19 cellular contexts compared by ENCODE assay signal in genomic region chrX:1072637-1073377, GRCh38.
DNase-seq lines count a peak whose midpoint lies in the region; ATAC-seq and TF ChIP-seq lines count a peak whose summit lies in the region.
"Had no signal": no experiment of that assay in that cellular context is flagged by ENCODE, and none has a peak within 500 bp of the region (broad histone marks: within the 10 kb centered on the region; RNA-seq: fewer than 3 reads in every experiment).

No MANE protein-coding gene starts in this region.

- TF ChIP-seq CTCF in HCT116 (IDR thresholded peaks at IDR 0.05 in 2 of 3, conservative IDR thresholded peaks at IDR 0.05 in 1 of 3; ENCODE audit: borderline replicate concordance in 1 of 3, insufficient read depth in 1 of 3, low read depth in 2 of 3, low read length in 2 of 3), result no peak
- no peak for TF ChIP-seq CTCF in WTC11 (IDR thresholded peaks at IDR 0.05)
- TF ChIP-seq CTCF in adrenal gland (IDR thresholded peaks at IDR 0.05), result no peak
- TF ChIP-seq CTCF in WERI-Rb-1 (IDR thresholded peaks at IDR 0.05; ENCODE audit: low read depth, low read length), result no peak

- TF ChIP-seq RAD21 in HCT116 (IDR thresholded peaks at IDR 0.05; ENCODE audit: low read depth), result no peak

- no peaks in the 10 kb centered on the region for H3K9me2 ChIP-seq in HCT116 (ENCODE audit: insufficient read depth)

- POLR2A ChIA-PET in HCT116 (lab: Charles Lee) (no interaction called here), WTC11 (lab: Charles Lee) (no interaction called here)

- H3K9me3 Mint-ChIP-seq in WTC11, result peaks cover 17% of the 10 kb centered on the region
- H3K9me3 Mint-ChIP-seq: CD4-positive, alpha-beta T cell had no signal

- BruUV-seq in HCT116 (replicated peaks; lab: Mats Ljungman, UMichigan), result no TSS peak

- H2AFZ ChIP-seq in HCT116 (ENCODE audit: low read depth, low read length, poor library complexity, severe bottlenecking), result no peak overlapping the region
- H2AFZ ChIP-seq: GM23248 had no signal

- RAD21 ChIA-PET in HCT116 (lab: Charles Lee; ENCODE audit: low non-redundant PET in 1 of 2, low total read pairs in 2 of 2, uncharacterized antibody in 2 of 2, unreplicated experiment in 2 of 2), result no interaction called here

- no peaks in the 10 kb centered on the region for H4K20me1 ChIP-seq in HCT116 (ENCODE audit: insufficient read depth)

- H3K79me2 ChIP-seq in HCT116 (ENCODE audit: insufficient read depth, low read length), result no peaks in the 10 kb centered on the region

- H3K27ac Mint-ChIP-seq in WTC11, result no peak overlapping the region
- H3K27ac Mint-ChIP-seq: brain; CD4-positive, alpha-beta T cell; stimulated activated effector memory CD8-positive, alpha-beta T cell treated with anti-CD3 and anti-CD28 coated beads, Interleukin-12 subunit alpha, Interleukin-12 subunit beta, amount 100 ng/mL, for 72 hours had no signal

- H3K4me1 Mint-ChIP-seq in WTC11, result peaks cover 17% of the 10 kb centered on the region

- H3K4me1 ChIP-seq in HCT116 (ENCODE audit: control insufficient read depth in 1 of 2, insufficient read depth in 2 of 2, low read length in 2 of 2) (no peaks in the 10 kb centered on the region), adrenal gland (replicated peaks in 1 of 2) (no peaks in the 10 kb centered on the region)
- H3K4me1 ChIP-seq: upper lobe of left lung had no signal

- intact Hi-C loops in HCT116 (cut with micrococcal nuclease) (no loop called here), adrenal gland (cut with DNase I) (no loop called here)

- CTCF ChIA-PET in HCT116 (lab: Charles Lee) (no interaction called here), WTC11 (lab: Charles Lee) (no interaction called here)

- H3K4me3 ChIP-seq in HCT116 (replicated peaks in 1 of 2; ENCODE audit: low read depth in 1 of 2, low read length in 2 of 2) (peak overlapping the region; percentile 17 to 23; a peak in 3 of 4 replicates), adrenal gland (no peak overlapping the region), WERI-Rb-1 (ENCODE audit: low read depth, low read length) (no peak overlapping the region)
- H3K4me3 ChIP-seq: GM23248, ovary, upper lobe of left lung had no signal

- ATAC-seq in HCT116, result peak; percentile 86
- no peak for ATAC-seq in WTC11
- ATAC-seq: left colon; stimulated activated effector memory CD8-positive, alpha-beta T cell treated with anti-CD3 and anti-CD28 coated beads, Interleukin-12 subunit alpha, Interleukin-12 subunit beta, amount 100 ng/mL, for 72 hours had no signal

- H3K27me3 ChIP-seq in HCT116 (ENCODE audit: insufficient read depth, low read length) (no peaks in the 10 kb centered on the region), adrenal gland (no peaks in the 10 kb centered on the region), WERI-Rb-1 (ENCODE audit: insufficient read depth, low read depth, severe bottlenecking) (peaks cover 52% of the 10 kb centered on the region)
- H3K27me3 ChIP-seq: ovary, upper lobe of left lung had no signal

- no peak overlapping the region for H3K9ac ChIP-seq in HCT116 (ENCODE audit: low read length)
- H3K9ac ChIP-seq: GM23248 had no signal

- no peak overlapping the region for H3K4me3 Mint-ChIP-seq in WTC11
- H3K4me3 Mint-ChIP-seq: brain; CD4-positive, alpha-beta T cell; stimulated activated effector memory CD8-positive, alpha-beta T cell treated with anti-CD3 and anti-CD28 coated beads, Interleukin-12 subunit alpha, Interleukin-12 subunit beta, amount 100 ng/mL, for 72 hours had no signal

- H3K27ac ChIP-seq in HCT116 (ENCODE audit: low read depth, low read length) (no peak overlapping the region), adrenal gland (no peak overlapping the region), WERI-Rb-1 (no peak overlapping the region)
- H3K27ac ChIP-seq: GM23248, ovary, upper lobe of left lung had no signal

- TF ChIP-seq POLR2A in HCT116 (IDR thresholded peaks at IDR 0.05; ENCODE audit: borderline replicate concordance, extremely low read depth, insufficient read depth, insufficient read length) (no peak), adrenal gland (IDR thresholded peaks at IDR 0.05) (no peak)

- peaks cover 15% of the 10 kb centered on the region for H3K36me3 Mint-ChIP-seq in WTC11
- H3K36me3 Mint-ChIP-seq: brain had no signal

- peak; percentile 6 for DNase-seq in NCI-H82 (lab: John Stamatoyannopoulos, UW)
- no peak for DNase-seq in NCI-H82 treated with DMSO at 0.1 percent for 48 hours (lab: John Stamatoyannopoulos, UW; ENCODE audit: unreplicated experiment)
- DNase-seq in HCT116 (ENCODE audit: low read depth, low spot score), result peak; percentile 75
- peak; percentile 42 for DNase-seq in WTC11 (ENCODE audit: low spot score)
- DNase-seq in mesenteric fat pad (ENCODE audit: low spot score), result peak; percentile 41
- DNase-seq in adrenal gland, result no peak
- DNase-seq in SIG-M5 treated with dmso at 0.1 percent for 504 hours (lab: John Stamatoyannopoulos, UW; ENCODE audit: unreplicated experiment), result no peak
- DNase-seq in WERI-Rb-1, result no peak
- DNase-seq: activated gamma-delta T cell treated with Interleukin-2 at 50 U/mL for 16 hours; CD4-positive, alpha-beta T cell; EL; GM23248; left colon; NCI-H1436; NCI-H345; ovary; upper lobe of left lung had no signal

- H3K27me3 Mint-ChIP-seq in WTC11 (ENCODE audit: low read depth), result peaks cover 4% of the 10 kb centered on the region; the same call in 1 of the 2 replicates

- H3K4me2 ChIP-seq in HCT116 (ENCODE audit: low read length), result peak overlapping the region; percentile 43

- 84 to 88% (median 85%) methylated on average over 18 to 24 of the region's 24 CpGs for WGBS in adrenal gland, 4 donors

- no peaks in the 10 kb centered on the region for H3K9me3 ChIP-seq in HCT116 (ENCODE audit: control insufficient read depth in 1 of 2, insufficient read depth in 1 of 2, low read depth in 1 of 2, low read length in 2 of 2)
- no peaks in the 10 kb centered on the region for H3K9me3 ChIP-seq in adrenal gland (replicated peaks in 1 of 3)
- H3K9me3 ChIP-seq in WERI-Rb-1 (ENCODE audit: severe bottlenecking), result peaks cover 7% of the 10 kb centered on the region
- H3K9me3 ChIP-seq: ovary, upper lobe of left lung had no signal

- no peaks in the 10 kb centered on the region for H3K36me3 ChIP-seq in HCT116 (ENCODE audit: control insufficient read depth in 1 of 2, insufficient read depth in 2 of 2, low read length in 2 of 2)
- no peaks in the 10 kb centered on the region for H3K36me3 ChIP-seq in adrenal gland (replicated peaks in 1 of 2)
- H3K36me3 ChIP-seq in WERI-Rb-1, result no peaks in the 10 kb centered on the region
- H3K36me3 ChIP-seq: ovary, upper lobe of left lung had no signal

TF ChIP-seq in HCT116, 20 proteins besides CTCF, POLR2A, EP300 and RAD21 (continues in another document):
- 0 out of 2 replicates have a peak, but pooled peaks have one; percentile 20 for TF ChIP-seq MAX (IDR thresholded peaks at IDR 0.05)
- 0 out of 2 replicates have a peak, but pooled peaks have one; percentile 21 for TF ChIP-seq EGR1 (IDR thresholded peaks at IDR 0.05; ENCODE audit: low read depth)
- peak; percentile 35; the same call in 1 of the 2 replicates for TF ChIP-seq SP1 (IDR thresholded peaks at IDR 0.05; ENCODE audit: low read depth)
- no peak for TF ChIP-seq FOSL1 (IDR thresholded peaks at IDR 0.05; ENCODE audit: low read depth)
- TF ChIP-seq ATF3 (IDR thresholded peaks at IDR 0.05), result no peak
- TF ChIP-seq CBX3 (IDR thresholded peaks at IDR 0.05; ENCODE audit: low read depth), result peak; percentile 59; the same call in 1 of the 2 replicates
- no peak for TF ChIP-seq JUND (IDR thresholded peaks at IDR 0.05)
- no peak for TF ChIP-seq TCF7L2 (IDR thresholded peaks at IDR 0.05; ENCODE audit: borderline replicate concordance, extremely low read depth, insufficient read depth, insufficient read length)
- no peak for TF ChIP-seq EZH2 (IDR thresholded peaks at IDR 0.05)
- no peak for TF ChIP-seq ELF1 (IDR thresholded peaks at IDR 0.05; ENCODE audit: borderline replicate concordance, low read depth)
- TF ChIP-seq YY1 (IDR thresholded peaks at IDR 0.05; ENCODE audit: extremely low read depth, insufficient replicate concordance, low read depth, low read length), result no peak
- TF ChIP-seq EZH2phosphoT487 (IDR thresholded peaks at IDR 0.05; ENCODE audit: borderline replicate concordance), result no peak
- no peak for TF ChIP-seq ZFX (IDR thresholded peaks at IDR 0.05)

TF ChIP-seq in WTC11, 78 proteins besides CTCF, POLR2A, EP300 and RAD21:
- TF ChIP-seq, protein P1, sequence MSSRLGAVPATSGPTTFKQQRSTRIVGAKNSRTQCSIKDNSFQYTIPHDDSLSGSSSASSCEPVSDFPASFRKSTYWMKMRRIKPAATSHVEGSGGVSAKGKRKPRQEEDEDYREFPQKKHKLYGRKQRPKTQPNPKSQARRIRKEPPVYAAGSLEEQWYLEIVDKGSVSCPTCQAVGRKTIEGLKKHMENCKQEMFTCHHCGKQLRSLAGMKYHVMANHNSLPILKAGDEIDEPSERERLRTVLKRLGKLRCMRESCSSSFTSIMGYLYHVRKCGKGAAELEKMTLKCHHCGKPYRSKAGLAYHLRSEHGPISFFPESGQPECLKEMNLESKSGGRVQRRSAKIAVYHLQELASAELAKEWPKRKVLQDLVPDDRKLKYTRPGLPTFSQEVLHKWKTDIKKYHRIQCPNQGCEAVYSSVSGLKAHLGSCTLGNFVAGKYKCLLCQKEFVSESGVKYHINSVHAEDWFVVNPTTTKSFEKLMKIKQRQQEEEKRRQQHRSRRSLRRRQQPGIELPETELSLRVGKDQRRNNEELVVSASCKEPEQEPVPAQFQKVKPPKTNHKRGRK (CRISPR knock-in tag; IDR thresholded peaks at IDR 0.05; ENCODE audit: borderline replicate concordance), result 0 out of 2 replicates have a peak, but pooled peaks have one; percentile 18
- no peak for TF ChIP-seq NR2C2 (CRISPR knock-in tag; IDR thresholded peaks at IDR 0.05)
- peak; percentile 98 for TF ChIP-seq HMGA2 (CRISPR knock-in tag; IDR thresholded peaks at IDR 0.05)
TF ChIP-seq in WTC11: peak in this region for 2.

Comparison
In these comparisons a context has a peak if more than half of its experiments do, and no peak if none do; other contexts are left out.
1. DNase-seq: peak in NCI-H82 (single experiment), HCT116 (single experiment), WTC11 (single experiment) and mesenteric fat pad (single experiment); none in NCI-H82 treated with DMSO at 0.1 percent for 48 hours (single experiment), adrenal gland (0 of 7), SIG-M5 treated with dmso at 0.1 percent for 504 hours (single experiment) and WERI-Rb-1 (single experiment).
2. H3K4me3 ChIP-seq: peak in HCT116 (2 of 2); none in adrenal gland (0 of 4) and WERI-Rb-1 (single experiment).